1 cellular context compared by ENCODE assay signal in the genomic region with DNA sequence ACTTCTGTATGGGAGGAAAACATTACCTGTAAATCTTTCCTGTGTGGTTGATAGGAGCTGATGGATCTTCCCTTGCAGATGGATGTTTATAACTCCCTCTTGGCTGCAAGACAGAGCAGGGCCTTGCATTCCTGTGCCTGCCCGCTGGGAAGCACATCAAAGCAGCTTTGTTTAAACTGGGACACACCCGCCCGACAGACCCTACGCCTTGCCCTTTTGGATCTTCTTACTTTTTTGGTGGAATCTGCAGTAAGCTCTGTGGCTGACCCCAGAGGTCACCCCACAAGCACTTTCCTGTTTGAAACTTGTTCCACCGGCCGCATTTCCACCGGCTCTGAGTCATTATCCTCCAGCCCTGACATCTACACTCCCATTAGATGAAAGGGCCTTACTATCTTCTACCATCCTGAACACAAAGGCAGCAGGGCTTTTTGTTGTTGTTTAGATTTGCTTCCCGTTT.
TF ChIP-seq lines count a peak whose summit lies in the region.

No MANE protein-coding gene starts in this region.

TF ChIP-seq in HepG2, 621 proteins besides CTCF, POLR2A, EP300 and RAD21 (continued from another document and continues in another):
- TF ChIP-seq, protein P1, sequence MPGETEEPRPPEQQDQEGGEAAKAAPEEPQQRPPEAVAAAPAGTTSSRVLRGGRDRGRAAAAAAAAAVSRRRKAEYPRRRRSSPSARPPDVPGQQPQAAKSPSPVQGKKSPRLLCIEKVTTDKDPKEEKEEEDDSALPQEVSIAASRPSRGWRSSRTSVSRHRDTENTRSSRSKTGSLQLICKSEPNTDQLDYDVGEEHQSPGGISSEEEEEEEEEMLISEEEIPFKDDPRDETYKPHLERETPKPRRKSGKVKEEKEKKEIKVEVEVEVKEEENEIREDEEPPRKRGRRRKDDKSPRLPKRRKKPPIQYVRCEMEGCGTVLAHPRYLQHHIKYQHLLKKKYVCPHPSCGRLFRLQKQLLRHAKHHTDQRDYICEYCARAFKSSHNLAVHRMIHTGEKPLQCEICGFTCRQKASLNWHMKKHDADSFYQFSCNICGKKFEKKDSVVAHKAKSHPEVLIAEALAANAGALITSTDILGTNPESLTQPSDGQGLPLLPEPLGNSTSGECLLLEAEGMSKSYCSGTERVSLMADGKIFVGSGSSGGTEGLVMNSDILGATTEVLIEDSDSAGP (CRISPR knock-in tag; IDR thresholded peaks at IDR 0.05; ENCODE audit: borderline replicate concordance), result peak; percentile 70; the same call in 1 of the 2 replicates
- TF ChIP-seq, protein P2, sequence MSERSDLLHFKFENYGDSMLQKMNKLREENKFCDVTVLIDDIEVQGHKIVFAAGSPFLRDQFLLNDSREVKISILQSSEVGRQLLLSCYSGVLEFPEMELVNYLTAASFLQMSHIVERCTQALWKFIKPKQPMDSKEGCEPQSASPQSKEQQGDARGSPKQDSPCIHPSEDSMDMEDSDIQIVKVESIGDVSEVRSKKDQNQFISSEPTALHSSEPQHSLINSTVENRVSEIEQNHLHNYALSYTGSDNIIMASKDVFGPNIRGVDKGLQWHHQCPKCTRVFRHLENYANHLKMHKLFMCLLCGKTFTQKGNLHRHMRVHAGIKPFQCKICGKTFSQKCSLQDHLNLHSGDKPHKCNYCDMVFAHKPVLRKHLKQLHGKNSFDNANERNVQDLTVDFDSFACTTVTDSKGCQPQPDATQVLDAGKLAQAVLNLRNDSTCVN (CRISPR knock-in tag; IDR thresholded peaks at IDR 0.05; ENCODE audit: borderline replicate concordance), result peak; percentile 35; the same call in 1 of the 2 replicates
- TF ChIP-seq MTA1 (CRISPR knock-in tag; IDR thresholded peaks at IDR 0.05; ENCODE audit: borderline replicate concordance), result peak; percentile 91
- no peak for TF ChIP-seq HNRNPH1 (optimal IDR thresholded peaks at IDR 0.05; ENCODE audit: low read depth, low read length)
- no peak for TF ChIP-seq IRX3 (CRISPR knock-in tag; IDR thresholded peaks at IDR 0.05; ENCODE audit: borderline replicate concordance, low read depth)
- TF ChIP-seq CCDC6 (CRISPR knock-in tag; IDR thresholded peaks at IDR 0.05), result no peak
- TF ChIP-seq ISX (CRISPR knock-in tag; conservative IDR thresholded peaks at IDR 0.05), result no peak
- TF ChIP-seq ZFYVE20 (CRISPR knock-in tag; IDR thresholded peaks at IDR 0.05; ENCODE audit: borderline replicate concordance, low read depth), result no peak
- peak; percentile 80; the same call in 1 of the 2 replicates for TF ChIP-seq ZNF614 (CRISPR knock-in tag; IDR thresholded peaks at IDR 0.05; ENCODE audit: borderline replicate concordance)
- TF ChIP-seq, protein P3, sequence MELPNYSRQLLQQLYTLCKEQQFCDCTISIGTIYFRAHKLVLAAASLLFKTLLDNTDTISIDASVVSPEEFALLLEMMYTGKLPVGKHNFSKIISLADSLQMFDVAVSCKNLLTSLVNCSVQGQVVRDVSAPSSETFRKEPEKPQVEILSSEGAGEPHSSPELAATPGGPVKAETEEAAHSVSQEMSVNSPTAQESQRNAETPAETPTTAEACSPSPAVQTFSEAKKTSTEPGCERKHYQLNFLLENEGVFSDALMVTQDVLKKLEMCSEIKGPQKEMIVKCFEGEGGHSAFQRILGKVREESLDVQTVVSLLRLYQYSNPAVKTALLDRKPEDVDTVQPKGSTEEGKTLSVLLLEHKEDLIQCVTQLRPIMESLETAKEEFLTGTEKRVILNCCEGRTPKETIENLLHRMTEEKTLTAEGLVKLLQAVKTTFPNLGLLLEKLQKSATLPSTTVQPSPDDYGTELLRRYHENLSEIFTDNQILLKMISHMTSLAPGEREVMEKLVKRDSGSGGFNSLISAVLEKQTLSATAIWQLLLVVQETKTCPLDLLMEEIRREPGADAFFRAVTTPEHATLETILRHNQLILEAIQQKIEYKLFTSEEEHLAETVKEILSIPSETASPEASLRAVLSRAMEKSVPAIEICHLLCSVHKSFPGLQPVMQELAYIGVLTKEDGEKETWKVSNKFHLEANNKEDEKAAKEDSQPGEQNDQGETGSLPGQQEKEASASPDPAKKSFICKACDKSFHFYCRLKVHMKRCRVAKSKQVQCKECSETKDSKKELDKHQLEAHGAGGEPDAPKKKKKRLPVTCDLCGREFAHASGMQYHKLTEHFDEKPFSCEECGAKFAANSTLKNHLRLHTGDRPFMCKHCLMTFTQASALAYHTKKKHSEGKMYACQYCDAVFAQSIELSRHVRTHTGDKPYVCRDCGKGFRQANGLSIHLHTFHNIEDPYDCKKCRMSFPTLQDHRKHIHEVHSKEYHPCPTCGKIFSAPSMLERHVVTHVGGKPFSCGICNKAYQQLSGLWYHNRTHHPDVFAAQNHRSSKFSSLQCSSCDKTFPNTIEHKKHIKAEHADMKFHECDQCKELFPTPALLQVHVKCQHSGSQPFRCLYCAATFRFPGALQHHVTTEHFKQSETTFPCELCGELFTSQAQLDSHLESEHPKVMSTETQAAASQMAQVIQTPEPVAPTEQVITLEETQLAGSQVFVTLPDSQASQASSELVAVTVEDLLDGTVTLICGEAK (IDR thresholded peaks at IDR 0.05), result no peak
- TF ChIP-seq, protein P3 (CRISPR knock-in tag; IDR thresholded peaks at IDR 0.05), result no peak
- TF ChIP-seq DNMT1 (CRISPR knock-in tag; IDR thresholded peaks at IDR 0.05), result no peak
- TF ChIP-seq ARNT (IDR thresholded peaks at IDR 0.05), result no peak
- TF ChIP-seq, protein P4, sequence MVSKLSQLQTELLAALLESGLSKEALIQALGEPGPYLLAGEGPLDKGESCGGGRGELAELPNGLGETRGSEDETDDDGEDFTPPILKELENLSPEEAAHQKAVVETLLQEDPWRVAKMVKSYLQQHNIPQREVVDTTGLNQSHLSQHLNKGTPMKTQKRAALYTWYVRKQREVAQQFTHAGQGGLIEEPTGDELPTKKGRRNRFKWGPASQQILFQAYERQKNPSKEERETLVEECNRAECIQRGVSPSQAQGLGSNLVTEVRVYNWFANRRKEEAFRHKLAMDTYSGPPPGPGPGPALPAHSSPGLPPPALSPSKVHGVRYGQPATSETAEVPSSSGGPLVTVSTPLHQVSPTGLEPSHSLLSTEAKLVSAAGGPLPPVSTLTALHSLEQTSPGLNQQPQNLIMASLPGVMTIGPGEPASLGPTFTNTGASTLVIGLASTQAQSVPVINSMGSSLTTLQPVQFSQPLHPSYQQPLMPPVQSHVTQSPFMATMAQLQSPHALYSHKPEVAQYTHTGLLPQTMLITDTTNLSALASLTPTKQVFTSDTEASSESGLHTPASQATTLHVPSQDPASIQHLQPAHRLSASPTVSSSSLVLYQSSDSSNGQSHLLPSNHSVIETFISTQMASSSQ (IDR thresholded peaks at IDR 0.05; ENCODE audit: low read depth), result peak; percentile 57; the same call in 1 of the 2 replicates
- TF ChIP-seq, protein P4 (CRISPR knock-in tag; IDR thresholded peaks at IDR 0.05; ENCODE audit: borderline replicate concordance), result peak; percentile 58; the same call in 1 of the 2 replicates
- peak; percentile 80 for TF ChIP-seq POGZ (CRISPR knock-in tag; IDR thresholded peaks at IDR 0.05)
- TF ChIP-seq SSRP1 (CRISPR knock-in tag; IDR thresholded peaks at IDR 0.05), result peak; percentile 53; the same call in 1 of the 2 replicates
- TF ChIP-seq, protein P5, sequence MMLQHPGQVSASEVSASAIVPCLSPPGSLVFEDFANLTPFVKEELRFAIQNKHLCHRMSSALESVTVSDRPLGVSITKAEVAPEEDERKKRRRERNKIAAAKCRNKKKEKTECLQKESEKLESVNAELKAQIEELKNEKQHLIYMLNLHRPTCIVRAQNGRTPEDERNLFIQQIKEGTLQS (CRISPR knock-in tag; IDR thresholded peaks at IDR 0.05), result peak; percentile 57
- 0 out of 2 replicates have a peak, but pooled peaks have one; percentile 50 for TF ChIP-seq SMAD3 (CRISPR knock-in tag; IDR thresholded peaks at IDR 0.05)
- TF ChIP-seq RFX1 (IDR thresholded peaks at IDR 0.05), result no peak
- TF ChIP-seq, protein P6, sequence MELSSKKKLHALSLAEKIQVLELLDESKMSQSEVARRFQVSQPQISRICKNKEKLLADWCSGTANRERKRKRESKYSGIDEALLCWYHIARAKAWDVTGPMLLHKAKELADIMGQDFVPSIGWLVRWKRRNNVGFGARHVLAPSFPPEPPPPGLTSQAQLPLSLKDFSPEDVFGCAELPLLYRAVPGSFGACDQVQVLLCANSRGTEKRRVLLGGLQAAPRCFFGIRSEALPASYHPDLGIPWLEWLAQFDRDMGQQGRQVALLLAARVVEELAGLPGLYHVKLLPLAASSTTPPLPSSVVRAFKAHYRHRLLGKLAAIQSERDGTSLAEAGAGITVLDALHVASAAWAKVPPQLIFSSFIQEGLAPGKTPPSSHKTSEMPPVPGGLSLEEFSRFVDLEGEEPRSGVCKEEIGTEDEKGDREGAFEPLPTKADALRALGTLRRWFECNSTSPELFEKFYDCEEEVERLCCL (CRISPR knock-in tag; IDR thresholded peaks at IDR 0.05; ENCODE audit: borderline replicate concordance), result no peak
- 0 out of 2 replicates have a peak, but pooled peaks have one; percentile 33 for TF ChIP-seq MBD4 (IDR thresholded peaks at IDR 0.05; ENCODE audit: borderline replicate concordance, low read length)
- TF ChIP-seq KDM5B (CRISPR knock-in tag; IDR thresholded peaks at IDR 0.05; ENCODE audit: borderline replicate concordance), result no peak
- peak; percentile 66; the same call in 1 of the 2 replicates for TF ChIP-seq SIX1 (CRISPR knock-in tag; IDR thresholded peaks at IDR 0.05; ENCODE audit: borderline replicate concordance)
- peak; percentile 98 for TF ChIP-seq NR2F6 (IDR thresholded peaks at IDR 0.05)
- peak; percentile 99 for TF ChIP-seq NR2F6 (CRISPR knock-in tag; IDR thresholded peaks at IDR 0.05)
- peak; percentile 92 for TF ChIP-seq SOX5 (CRISPR knock-in tag; IDR thresholded peaks at IDR 0.05; ENCODE audit: borderline replicate concordance)
- TF ChIP-seq MEF2D (CRISPR knock-in tag; IDR thresholded peaks at IDR 0.05), result peak; percentile 82; the same call in 1 of the 2 replicates
- peak; percentile 68 for TF ChIP-seq JUN (CRISPR knock-in tag; IDR thresholded peaks at IDR 0.05)
- TF ChIP-seq, protein P7, sequence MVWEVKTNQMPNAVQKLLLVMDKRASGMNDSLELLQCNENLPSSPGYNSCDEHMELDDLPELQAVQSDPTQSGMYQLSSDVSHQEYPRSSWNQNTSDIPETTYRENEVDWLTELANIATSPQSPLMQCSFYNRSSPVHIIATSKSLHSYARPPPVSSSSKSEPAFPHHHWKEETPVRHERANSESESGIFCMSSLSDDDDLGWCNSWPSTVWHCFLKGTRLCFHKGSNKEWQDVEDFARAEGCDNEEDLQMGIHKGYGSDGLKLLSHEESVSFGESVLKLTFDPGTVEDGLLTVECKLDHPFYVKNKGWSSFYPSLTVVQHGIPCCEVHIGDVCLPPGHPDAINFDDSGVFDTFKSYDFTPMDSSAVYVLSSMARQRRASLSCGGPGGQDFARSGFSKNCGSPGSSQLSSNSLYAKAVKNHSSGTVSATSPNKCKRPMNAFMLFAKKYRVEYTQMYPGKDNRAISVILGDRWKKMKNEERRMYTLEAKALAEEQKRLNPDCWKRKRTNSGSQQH (CRISPR knock-in tag; IDR thresholded peaks at IDR 0.05; ENCODE audit: low read depth), result no peak
- peak; percentile 69 for TF ChIP-seq KDM2A (CRISPR knock-in tag; IDR thresholded peaks at IDR 0.05; ENCODE audit: borderline replicate concordance, low read depth)
- no peak for TF ChIP-seq AHR (CRISPR knock-in tag; IDR thresholded peaks at IDR 0.05)
- TF ChIP-seq ZNF207 (IDR thresholded peaks at IDR 0.05; ENCODE audit: borderline replicate concordance), result no peak
- no peak for TF ChIP-seq NFE2L2 (IDR thresholded peaks at IDR 0.05; ENCODE audit: low read length)
- no peak for TF ChIP-seq ZNF747 (CRISPR knock-in tag; IDR thresholded peaks at IDR 0.05; ENCODE audit: borderline replicate concordance)
- TF ChIP-seq, protein P8, sequence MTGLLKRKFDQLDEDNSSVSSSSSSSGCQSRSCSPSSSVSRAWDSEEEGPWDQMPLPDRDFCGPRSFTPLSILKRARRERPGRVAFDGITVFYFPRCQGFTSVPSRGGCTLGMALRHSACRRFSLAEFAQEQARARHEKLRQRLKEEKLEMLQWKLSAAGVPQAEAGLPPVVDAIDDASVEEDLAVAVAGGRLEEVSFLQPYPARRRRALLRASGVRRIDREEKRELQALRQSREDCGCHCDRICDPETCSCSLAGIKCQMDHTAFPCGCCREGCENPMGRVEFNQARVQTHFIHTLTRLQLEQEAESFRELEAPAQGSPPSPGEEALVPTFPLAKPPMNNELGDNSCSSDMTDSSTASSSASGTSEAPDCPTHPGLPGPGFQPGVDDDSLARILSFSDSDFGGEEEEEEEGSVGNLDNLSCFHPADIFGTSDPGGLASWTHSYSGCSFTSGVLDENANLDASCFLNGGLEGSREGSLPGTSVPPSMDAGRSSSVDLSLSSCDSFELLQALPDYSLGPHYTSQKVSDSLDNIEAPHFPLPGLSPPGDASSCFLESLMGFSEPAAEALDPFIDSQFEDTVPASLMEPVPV (CRISPR knock-in tag; IDR thresholded peaks at IDR 0.05), result no peak
